5 cellular contexts compared by ENCODE assay signal in genomic region chr12:105309384-105309783, GRCh38. TPM values are rescaled to one million over a fixed set of nuclear protein-coding genes. Genes with fewer than 3 reads are reported as not detected.
A peak's percentile ranks its signal among the peaks of the same experiment; 100 is the strongest.
DNase-seq lines count a peak whose midpoint lies in the region; ATAC-seq, FAIRE-seq and TF ChIP-seq lines count a peak whose summit lies in the region.
"Not testable (repeated sequence)": the region's sequence is repeated elsewhere in the genome, so short reads cannot be mapped to it uniquely, and the experiment has no call there.

No MANE protein-coding gene starts in this region.

- intact Hi-C loops in HepG2 (cut with micrococcal nuclease; ENCODE audit: unreplicated experiment): not testable (repeated sequence)

- not testable (repeated sequence) for H2AFZ ChIP-seq in hepatocyte; HepG2 (ENCODE audit: low read length); trophoblast cell (ENCODE audit: insufficient read depth, low read length, poor library complexity)

- H3K4me3 ChIP-seq in A549; hepatocyte; HepG2 (replicated peaks in 1 of 3; ENCODE audit: insufficient read depth in 1 of 3, low read depth in 2 of 3, low read length in 3 of 3); trophoblast cell (ENCODE audit: low read depth, low read length): not testable (repeated sequence)

- not testable (repeated sequence) for TF ChIP-seq EP300 in A549 (IDR thresholded peaks at IDR 0.05); HepG2 (IDR thresholded peaks at IDR 0.05; ENCODE audit: low read depth in 2 of 2, low read length in 2 of 2); HepG2 (CRISPR knock-in tag; IDR thresholded peaks at IDR 0.05; ENCODE audit: borderline replicate concordance)

- H4K20me1 ChIP-seq in hepatocyte (ENCODE audit: insufficient read depth, poor library complexity, severe bottlenecking); HepG2 (ENCODE audit: insufficient read depth, low read length): not testable (repeated sequence)

- H2BK12ac ChIP-seq in trophoblast cell (ENCODE audit: low read length): not testable (repeated sequence)

- H3K79me2 ChIP-seq in hepatocyte; HepG2 (ENCODE audit: insufficient read depth, low read length); trophoblast cell (ENCODE audit: control insufficient read depth, insufficient read depth, low read length, poor library complexity): not testable (repeated sequence)

- not testable (repeated sequence) for H3K4ac ChIP-seq in trophoblast cell (ENCODE audit: low read depth, low read length)

- not testable (repeated sequence) for TF ChIP-seq CTCF in A549 (IDR thresholded peaks at IDR 0.05); VCaP (conservative IDR thresholded peaks at IDR 0.05); hepatocyte (IDR thresholded peaks at IDR 0.05; ENCODE audit: poor library complexity); HepG2 (CRISPR knock-in tag; IDR thresholded peaks at IDR 0.05)

- not testable (repeated sequence) for H4K12ac ChIP-seq in trophoblast cell (ENCODE audit: low read depth, low read length)

- not testable (repeated sequence) for H3K79me1 ChIP-seq in trophoblast cell (ENCODE audit: low read length)

- peak overlapping the region; percentile 2 to 61; a peak in 4 of 6 replicates for H3K27ac ChIP-seq in A549
- peak overlapping the region; percentile 43 for H3K27ac ChIP-seq in VCaP
- H3K27ac ChIP-seq in hepatocyte: peak overlapping the region; percentile 57
- not testable (repeated sequence) for H3K27ac ChIP-seq in HepG2 (ENCODE audit: extremely low read length, insufficient read depth, low read length)
- peak overlapping the region; percentile 83 for H3K27ac ChIP-seq in trophoblast cell (ENCODE audit: low read depth, low read length)

- H3K14ac ChIP-seq in trophoblast cell (ENCODE audit: low read length): not testable (repeated sequence)

- H2AK5ac ChIP-seq in trophoblast cell (ENCODE audit: low read length): not testable (repeated sequence)

- TF ChIP-seq POLR2A in A549 (IDR thresholded peaks at IDR 0.05; ENCODE audit: low read length); HepG2 (IDR thresholded peaks at IDR 0.05; ENCODE audit: insufficient read depth in 1 of 2, low read depth in 2 of 2, low read length in 2 of 2): not testable (repeated sequence)

- H3K27me3 ChIP-seq in hepatocyte; HepG2 (ENCODE audit: control insufficient read depth in 1 of 2, insufficient read depth in 2 of 2, low read length in 2 of 2); trophoblast cell (ENCODE audit: insufficient read depth, low read length): not testable (repeated sequence)

- not testable (repeated sequence) for H3K9ac ChIP-seq in HepG2 (ENCODE audit: insufficient read depth, low read depth, low read length); trophoblast cell (ENCODE audit: low read length)

- not testable (repeated sequence) for H3K18ac ChIP-seq in trophoblast cell (ENCODE audit: low read length)

- ATAC-seq in A549, HepG2: not testable (repeated sequence)

- H4K8ac ChIP-seq in trophoblast cell (ENCODE audit: low read depth, low read length): not testable (repeated sequence)

- TF ChIP-seq RAD21 in A549 (conservative IDR thresholded peaks at IDR 0.05 in 1 of 2, IDR thresholded peaks at IDR 0.05 in 1 of 2); HepG2 (CRISPR knock-in tag; IDR thresholded peaks at IDR 0.05): not testable (repeated sequence)

- H2BK5ac ChIP-seq in trophoblast cell (ENCODE audit: low read depth, low read length, poor library complexity): not testable (repeated sequence)

- not testable (repeated sequence) for H4K91ac ChIP-seq in trophoblast cell (ENCODE audit: low read depth, low read length)

- H2BK120ac ChIP-seq in trophoblast cell (ENCODE audit: insufficient read depth, low read length, poor library complexity): not testable (repeated sequence)

- CTCF ChIA-PET in A549 (lab: Yijun Ruan, JAX); HepG2 (lab: Yijun Ruan, JAX; ENCODE audit: low intra/inter-chr PET ratio, low total read pairs): not testable (repeated sequence)

- in situ Hi-C loops in HepG2 (cut with HindIII; ENCODE audit: extremely low pct_ligation_motif_present, low pct_unique_long_range_greater_than_20kb): not testable (repeated sequence)

- BruUV-seq in HepG2 (replicated peaks; lab: Mats Ljungman, UMichigan): not testable (repeated sequence)

- H3K9me3 ChIP-seq in A549; hepatocyte (ENCODE audit: low read depth); HepG2 (ENCODE audit: low read length); trophoblast cell (ENCODE audit: insufficient read depth, low read depth, low read length): not testable (repeated sequence)

- FAIRE-seq in A549 (lab: Jason Lieb, UNC); HepG2 (lab: Jason Lieb, UNC): not testable (repeated sequence)

- H3K23ac ChIP-seq in trophoblast cell (ENCODE audit: low read length): not testable (repeated sequence)

- DNase-seq in A549 (ENCODE audit: low read depth in 1 of 2, low spot score in 1 of 2); hepatocyte (ENCODE audit: low spot score): not testable (repeated sequence)
- peak; percentile 51 for DNase-seq in HepG2 (ENCODE audit: low spot score)
- peak; percentile 63 to 75 for DNase-seq in trophoblast cell

- peaks cover 32% of the 10 kb centered on the region for H3K4me1 ChIP-seq in A549
- not testable (repeated sequence) for H3K4me1 ChIP-seq in hepatocyte (ENCODE audit: insufficient read depth); trophoblast cell (ENCODE audit: control insufficient read depth in 1 of 2, insufficient read depth in 2 of 2, low read length in 2 of 2)
- peaks cover 12% of the 10 kb centered on the region for H3K4me1 ChIP-seq in HepG2 (ENCODE audit: insufficient read depth, low read length)

- POLR2A ChIA-PET in A549 (lab: Yijun Ruan, JAX); HepG2 (lab: Yijun Ruan, JAX): not testable (repeated sequence)

- 10% methylated on average over 3 of the region's 3 CpGs for WGBS in A549 (ENCODE audit: missing lambda C conversion rate)
- WGBS in hepatocyte (ENCODE audit: low lambda C conversion rate, missing lambda C conversion rate): 53% methylated on average over 3 of the region's 3 CpGs
- 28% methylated on average over 3 of the region's 3 CpGs for WGBS in HepG2 (ENCODE audit: low lambda C conversion rate)
- WGBS in trophoblast cell (ENCODE audit: extremely low coverage, insufficient coverage, insufficient read length): no CpG with 5 or more reads among the region's 3 CpGs

- not testable (repeated sequence) for H3K9me2 ChIP-seq in hepatocyte (replicated peaks; ENCODE audit: insufficient read depth)

- peak overlapping the region; percentile 6; the same call in 1 of the 3 replicates for H3K4me2 ChIP-seq in A549
- not testable (repeated sequence) for H3K4me2 ChIP-seq in hepatocyte; HepG2 (ENCODE audit: low read depth, low read length); trophoblast cell (ENCODE audit: low read length)

- not testable (repeated sequence) for H3K36me3 ChIP-seq in hepatocyte (replicated peaks; ENCODE audit: insufficient read depth, low read depth); HepG2 (replicated peaks in 1 of 2; ENCODE audit: control insufficient read depth in 1 of 2, insufficient read depth in 2 of 2, low read length in 2 of 2); trophoblast cell (ENCODE audit: control insufficient read depth in 1 of 2, insufficient read depth in 2 of 2, low read length in 2 of 2)

RNA-seq across cellular contexts. Expression of gene C12orf75, which starts 21.1 kb away (rescaled TPM):
- polyA plus RNA-seq in A549 (2011; rRNA removed) (238 and 298 TPM in 2 replicates), A549 (2017; fragmentation: RNase III; extraction: RNeasy Plus Mini Kit Qiagen cat#74134 plus additional on column Dnase treatment) (202 to 224 TPM (median 210 TPM) in 3 replicates), hepatocyte (95.2 and 103 TPM in 2 replicates), HepG2 (2011; rRNA removed) (13.2 and 19.8 TPM in 2 replicates)
- polyA plus RNA-seq in A549 (2012; cell fraction: cytosol; rRNA removed): 126 and 130 TPM in 2 replicates
- polyA plus RNA-seq in A549 (2012; cell fraction: nucleus; rRNA removed): 30.4 and 51.6 TPM in 2 replicates
- 23.0 and 25.4 TPM in 2 replicates for polyA minus RNA-seq in A549 (2011; rRNA and poly(A)+ RNA removed)
- total RNA-seq in hepatocyte (80.9 and 92.3 TPM in 2 replicates), HepG2 (2016; rRNA removed; fragmentation: Illumina TruSeq; extraction: Trizol) (10.1 and 16.1 TPM in 2 replicates)
- 71.1 and 82.2 TPM in 2 replicates for total RNA-seq in HepG2 (2016; cell fraction: cytosol; rRNA removed; fragmentation: Illumina TruSeq; extraction: Trizol; ENCODE audit: low read depth)
- total RNA-seq in HepG2 (2016; cell fraction: insoluble cytoplasmic fraction; rRNA removed; fragmentation: Illumina TruSeq; extraction: Trizol): 8.9 and 15.8 TPM in 2 replicates
- 64.7 and 80.3 TPM in 2 replicates for total RNA-seq in HepG2 (2016; cell fraction: membrane; rRNA removed; fragmentation: Illumina TruSeq; extraction: Trizol)
- 6.3 and 7.4 TPM in 2 replicates for total RNA-seq in HepG2 (2016; cell fraction: nucleus; rRNA removed; fragmentation: Illumina TruSeq; extraction: Trizol)
- polyA plus RNA-seq in HepG2 (2011; cell fraction: cytosol; rRNA removed): 8.5 and 10.3 TPM in 2 replicates
- polyA plus RNA-seq in HepG2 (2011; cell fraction: nucleus; rRNA removed): 2.6 and 4.3 TPM in 2 replicates
- 8.8 and 19.4 TPM in 2 replicates for polyA plus RNA-seq in HepG2 (2012)
- polyA plus RNA-seq in HepG2 (2016; cell fraction: cytosol; fragmentation: Illumina TruSeq; extraction: Trizol; ENCODE audit: low read depth): 130 and 134 TPM in 2 replicates
- polyA plus RNA-seq in HepG2 (2016; cell fraction: insoluble cytoplasmic fraction; fragmentation: Illumina TruSeq; extraction: Trizol; ENCODE audit: low read depth): 14.7 and 17.0 TPM in 2 replicates
- polyA plus RNA-seq in HepG2 (2016; cell fraction: membrane; fragmentation: Illumina TruSeq; extraction: Trizol; ENCODE audit: low read depth): 83.7 and 94.5 TPM in 2 replicates
- polyA plus RNA-seq in HepG2 (2016; cell fraction: nucleus; fragmentation: Illumina TruSeq; extraction: Trizol; ENCODE audit: insufficient read depth, low read depth): 9.2 and 11.9 TPM in 2 replicates
- polyA minus RNA-seq in HepG2 (2011; rRNA and poly(A)+ RNA removed; ENCODE audit: low replicate concordance): 1.1 and 5.6 TPM in 2 replicates
- 3.3 and 8.6 TPM in 2 replicates for polyA minus RNA-seq in HepG2 (2011; cell fraction: cytosol; rRNA and poly(A)+ RNA removed)
- polyA minus RNA-seq in HepG2 (2011; cell fraction: nucleus; rRNA and poly(A)+ RNA removed): 5.2 and 6.8 TPM in 2 replicates
- 92.3 and 94.7 TPM in 2 replicates for polyA plus RNA-seq in trophoblast cell (2013)
